Comparison of ENCODE assay signal across 28 cellular contexts in genomic region chr1:82861749-82862148, GRCh38.
"Had no signal": no experiment of that assay in that cellular context is flagged by ENCODE, and none has a peak within 500 bp of the region (broad histone marks: within the 10 kb centered on the region; RNA-seq: fewer than 3 reads in every experiment).

No MANE protein-coding gene starts in this region.

- H3K4me1 ChIP-seq: colonic mucosa, esophagus squamous epithelium, gastrocnemius medialis, left lung, lower lobe of right lung had no signal

- H3K4me3 Mint-ChIP-seq: dendritic cell treated with granulocyte-macrophage colony-stimulating factor and Interleukin-4, amounts not matched to agents 40 ng/mL and 50 ng/mL, for 4 days; effector memory CD8-positive, alpha-beta T cell; endodermal cell; immature natural killer cell; mesothelial cell of epicardium; naive B cell had no signal

- H3K4me1 Mint-ChIP-seq: immature natural killer cell, naive B cell had no signal

- H3K27ac Mint-ChIP-seq: dendritic cell treated with granulocyte-macrophage colony-stimulating factor and Interleukin-4, amounts not matched to agents 40 ng/mL and 50 ng/mL, for 4 days; effector memory CD8-positive, alpha-beta T cell; endodermal cell; immature natural killer cell; mesothelial cell of epicardium; naive B cell had no signal

- H3K9me3 ChIP-seq: colonic mucosa, esophagus squamous epithelium, gastrocnemius medialis, heart right ventricle, lower lobe of right lung, mucosa of descending colon had no signal

- DNase-seq: colonic mucosa; cortex of kidney; effector CD8-positive, alpha-beta T cell; effector memory CD8-positive, alpha-beta T cell; endodermal cell; erythroblast; esophagus squamous epithelium; foreskin fibroblast; foreskin melanocyte; gastrocnemius medialis; glutamatergic neuron; head of caudate nucleus; heart right ventricle; hypothalamus; immature natural killer cell; islet precursor cell; kidney; kidney glomerular epithelial cell; left lung; left ventricle myocardium superior; lower lobe of right lung; mesenchymal stem cell; mucosa of descending colon; naive B cell had no signal

- H3K4me3 ChIP-seq: colonic mucosa, esophagus squamous epithelium, gastrocnemius medialis, heart right ventricle, left lung, lower lobe of right lung, mucosa of descending colon had no signal

- H3K27ac ChIP-seq: colonic mucosa, epithelial cell of prostate, esophagus squamous epithelium, gastrocnemius medialis, heart right ventricle, left lung, lower lobe of right lung had no signal

- H3K27me3 ChIP-seq: colonic mucosa, esophagus squamous epithelium, gastrocnemius medialis, heart right ventricle, left lung had no signal

- H3K27me3 Mint-ChIP-seq: dendritic cell treated with granulocyte-macrophage colony-stimulating factor and Interleukin-4, amounts not matched to agents 40 ng/mL and 50 ng/mL, for 4 days; effector memory CD8-positive, alpha-beta T cell; naive B cell had no signal

- H3K36me3 Mint-ChIP-seq: mesothelial cell of epicardium, naive B cell had no signal

- ATAC-seq: effector memory CD8-positive, alpha-beta T cell; esophagus mucosa; gastrocnemius medialis; heart right ventricle; left lung; left ventricle myocardium superior; lower lobe of right lung; mucosa of descending colon had no signal

- H3K36me3 ChIP-seq: colonic mucosa, esophagus squamous epithelium, gastrocnemius medialis, heart right ventricle, left lung, lower lobe of right lung had no signal

- H3K9me3 Mint-ChIP-seq: dendritic cell treated with granulocyte-macrophage colony-stimulating factor and Interleukin-4, amounts not matched to agents 40 ng/mL and 50 ng/mL, for 4 days; mesothelial cell of epicardium had no signal
